In the genomic region with DNA sequence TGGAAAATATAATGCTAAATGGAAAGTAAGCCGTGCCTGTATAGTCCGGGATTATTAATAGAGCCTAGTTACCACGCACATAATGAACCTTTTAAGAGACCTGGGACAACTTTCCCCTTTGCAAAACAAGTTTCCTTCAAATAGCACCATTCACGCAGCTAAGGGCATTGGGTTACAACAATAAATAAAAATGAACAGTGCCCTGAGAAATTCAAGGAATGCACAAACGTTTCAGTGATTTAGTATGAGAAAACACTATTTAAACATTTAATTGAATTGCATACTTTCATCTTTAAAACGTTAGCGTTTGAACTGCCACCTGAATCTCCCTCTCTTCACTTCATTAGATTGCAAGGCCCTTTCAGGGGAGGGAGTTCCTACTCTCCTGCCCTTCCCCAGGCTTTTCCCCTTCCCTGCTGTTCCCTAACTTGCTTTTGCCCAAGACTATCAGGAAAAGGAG, we compare ENCODE assay signal across 1 cellular context.
TF ChIP-seq lines count a peak whose summit lies in the region.

No MANE protein-coding gene starts in this region.

TF ChIP-seq in SK-N-SH, 30 proteins besides CTCF, POLR2A, EP300 and RAD21 (continued from another document):
- TF ChIP-seq, protein P1, sequence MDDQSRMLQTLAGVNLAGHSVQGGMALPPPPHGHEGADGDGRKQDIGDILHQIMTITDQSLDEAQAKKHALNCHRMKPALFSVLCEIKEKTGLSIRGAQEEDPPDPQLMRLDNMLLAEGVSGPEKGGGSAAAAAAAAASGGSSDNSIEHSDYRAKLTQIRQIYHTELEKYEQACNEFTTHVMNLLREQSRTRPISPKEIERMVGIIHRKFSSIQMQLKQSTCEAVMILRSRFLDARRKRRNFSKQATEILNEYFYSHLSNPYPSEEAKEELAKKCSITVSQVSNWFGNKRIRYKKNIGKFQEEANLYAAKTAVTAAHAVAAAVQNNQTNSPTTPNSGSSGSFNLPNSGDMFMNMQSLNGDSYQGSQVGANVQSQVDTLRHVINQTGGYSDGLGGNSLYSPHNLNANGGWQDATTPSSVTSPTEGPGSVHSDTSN (IDR thresholded peaks at IDR 0.05) = peak; percentile 59; the same call in 1 of the 2 replicates
- TF ChIP-seq RCOR1 (IDR thresholded peaks at IDR 0.05; ENCODE audit: low read length) (no peak), FOSL2 (IDR thresholded peaks at IDR 0.05; ENCODE audit: borderline replicate concordance, low read depth) (peak; percentile 34; the same call in 1 of the 2 replicates), SIN3A (IDR thresholded peaks at IDR 0.05; ENCODE audit: borderline replicate concordance, low read depth, low read length) (no peak), TAF1 (IDR thresholded peaks at IDR 0.05; ENCODE audit: borderline replicate concordance, low read depth, low read length) (no peak), POLR2AphosphoS5 (IDR thresholded peaks at IDR 0.05; ENCODE audit: low read depth, low read length) (no peak), NRF1 (IDR thresholded peaks at IDR 0.05; ENCODE audit: low read depth, low read length) (no peak), GABPA (IDR thresholded peaks at IDR 0.05; ENCODE audit: low read depth) (no peak), MXI1 (IDR thresholded peaks at IDR 0.05; ENCODE audit: low read depth, low read length) (no peak), NFIC (IDR thresholded peaks at IDR 0.05; ENCODE audit: borderline replicate concordance) (no peak; the same call in 1 of the 2 replicates), ELF1 (IDR thresholded peaks at IDR 0.05) (no peak), EZH2phosphoT487 (IDR thresholded peaks at IDR 0.05; ENCODE audit: borderline replicate concordance, low read depth) (no peak), FOXM1 (IDR thresholded peaks at IDR 0.05; ENCODE audit: low read depth) (no peak), RXRA (IDR thresholded peaks at IDR 0.05; ENCODE audit: borderline replicate concordance, low read depth) (peak; percentile 55; the same call in 1 of the 2 replicates), TCF12 (IDR thresholded peaks at IDR 0.05) (peak; percentile 45; the same call in 1 of the 2 replicates), RFX5 (IDR thresholded peaks at IDR 0.05; ENCODE audit: low read length) (no peak)
- TF ChIP-seq, protein P2, sequence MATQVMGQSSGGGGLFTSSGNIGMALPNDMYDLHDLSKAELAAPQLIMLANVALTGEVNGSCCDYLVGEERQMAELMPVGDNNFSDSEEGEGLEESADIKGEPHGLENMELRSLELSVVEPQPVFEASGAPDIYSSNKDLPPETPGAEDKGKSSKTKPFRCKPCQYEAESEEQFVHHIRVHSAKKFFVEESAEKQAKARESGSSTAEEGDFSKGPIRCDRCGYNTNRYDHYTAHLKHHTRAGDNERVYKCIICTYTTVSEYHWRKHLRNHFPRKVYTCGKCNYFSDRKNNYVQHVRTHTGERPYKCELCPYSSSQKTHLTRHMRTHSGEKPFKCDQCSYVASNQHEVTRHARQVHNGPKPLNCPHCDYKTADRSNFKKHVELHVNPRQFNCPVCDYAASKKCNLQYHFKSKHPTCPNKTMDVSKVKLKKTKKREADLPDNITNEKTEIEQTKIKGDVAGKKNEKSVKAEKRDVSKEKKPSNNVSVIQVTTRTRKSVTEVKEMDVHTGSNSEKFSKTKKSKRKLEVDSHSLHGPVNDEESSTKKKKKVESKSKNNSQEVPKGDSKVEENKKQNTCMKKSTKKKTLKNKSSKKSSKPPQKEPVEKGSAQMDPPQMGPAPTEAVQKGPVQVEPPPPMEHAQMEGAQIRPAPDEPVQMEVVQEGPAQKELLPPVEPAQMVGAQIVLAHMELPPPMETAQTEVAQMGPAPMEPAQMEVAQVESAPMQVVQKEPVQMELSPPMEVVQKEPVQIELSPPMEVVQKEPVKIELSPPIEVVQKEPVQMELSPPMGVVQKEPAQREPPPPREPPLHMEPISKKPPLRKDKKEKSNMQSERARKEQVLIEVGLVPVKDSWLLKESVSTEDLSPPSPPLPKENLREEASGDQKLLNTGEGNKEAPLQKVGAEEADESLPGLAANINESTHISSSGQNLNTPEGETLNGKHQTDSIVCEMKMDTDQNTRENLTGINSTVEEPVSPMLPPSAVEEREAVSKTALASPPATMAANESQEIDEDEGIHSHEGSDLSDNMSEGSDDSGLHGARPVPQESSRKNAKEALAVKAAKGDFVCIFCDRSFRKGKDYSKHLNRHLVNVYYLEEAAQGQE (IDR thresholded peaks at IDR 0.05; ENCODE audit: low read depth, low read length) = no peak
- TF ChIP-seq, protein P3, sequence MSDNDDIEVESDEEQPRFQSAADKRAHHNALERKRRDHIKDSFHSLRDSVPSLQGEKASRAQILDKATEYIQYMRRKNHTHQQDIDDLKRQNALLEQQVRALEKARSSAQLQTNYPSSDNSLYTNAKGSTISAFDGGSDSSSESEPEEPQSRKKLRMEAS (IDR thresholded peaks at IDR 0.05; ENCODE audit: low read depth) = 0 out of 2 replicates have a peak, but pooled peaks have one; percentile 7
